ENCODE assay signal across 8 cellular contexts in the genomic region with DNA sequence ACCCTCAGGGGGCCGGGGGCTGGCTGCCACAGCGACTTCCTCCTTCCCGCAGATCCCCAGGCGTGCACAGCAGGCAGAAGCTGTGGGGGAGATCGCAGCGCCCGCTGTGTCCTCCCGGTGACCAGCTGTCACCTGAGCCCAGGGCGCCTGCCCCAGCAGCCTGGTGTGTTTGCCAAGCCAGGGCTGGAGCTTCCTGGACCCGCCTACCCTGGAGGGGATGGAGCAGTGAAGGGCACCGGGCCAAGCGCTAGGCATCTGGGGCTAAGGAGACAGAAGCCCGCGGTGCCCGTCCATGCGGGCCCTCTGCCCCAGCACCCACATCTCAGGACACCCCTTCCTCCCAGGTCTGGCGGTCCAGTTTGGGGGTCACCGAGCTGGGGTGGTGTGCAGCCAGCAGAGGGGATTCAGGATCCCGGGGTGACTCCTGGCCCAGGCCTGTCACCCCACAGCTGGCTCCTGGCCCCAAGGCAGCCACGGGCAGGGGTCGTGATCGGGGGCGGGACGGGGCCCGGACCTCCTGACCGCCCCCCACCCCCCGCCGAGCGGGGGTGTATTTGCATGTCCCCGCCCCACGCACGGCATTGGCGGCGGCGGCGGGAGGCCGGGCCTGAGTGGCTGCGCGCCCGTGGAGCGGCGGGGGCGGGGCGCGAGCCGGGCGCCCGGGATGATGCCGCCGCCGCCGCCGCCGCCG. TPM values are rescaled to one million over a fixed set of nuclear protein-coding genes. Genes with fewer than 3 reads are reported as not detected.
DNase-seq lines count a peak whose midpoint lies in the region; ATAC-seq and TF ChIP-seq lines count a peak whose summit lies in the region.

TSS of gene RAB26 (plus strand) at position 645 of the 691 bp plus-strand sequence. CDS start 159 bp downstream, outside the sequence.

- peak within 1 kb of the TSS; percentile 40 for H3K4me3 ChIP-seq in RWPE2 (ENCODE audit: severe bottlenecking)
- peak within 1 kb of the TSS; percentile 66 for H3K4me3 ChIP-seq in adipocyte (ENCODE audit: low read length)
- peak within 1 kb of the TSS; percentile 31 for H3K4me3 ChIP-seq in ovary

- DNase-seq in DMS79 treated with DMSO at 0.1 percent for 48 hours (lab: John Stamatoyannopoulos, UW) (peak; percentile 72), LHCN-M2 (ENCODE audit: low read depth) (peak; percentile 45), RWPE2 (ENCODE audit: low spot score) (peak; percentile 84), adipocyte (ENCODE audit: low read depth) (peak; percentile 66), Right ventricle myocardium superior (peak; percentile 89), ovary (peak; percentile 67 to 81 (median 77))

- H3K4me1 ChIP-seq in RWPE2 (ENCODE audit: insufficient read depth, poor library complexity, severe bottlenecking), result peaks cover 18% of the 10 kb centered on the region
- H3K4me1 ChIP-seq in adipocyte (ENCODE audit: control insufficient read depth, insufficient read depth, low read length), result peaks cover 30% of the 10 kb centered on the region
- H3K4me1 ChIP-seq in ovary (ENCODE audit: insufficient read depth), result peaks cover 20% of the 10 kb centered on the region

- TF ChIP-seq CTCF in RWPE2 (IDR thresholded peaks at IDR 0.05; ENCODE audit: poor library complexity, severe bottlenecking) (no peak), ovary (IDR thresholded peaks at IDR 0.05) (no peak)

- H3K9me3 ChIP-seq in RWPE2 (ENCODE audit: severe bottlenecking) (no peaks in the 10 kb centered on the region), adipocyte (ENCODE audit: control insufficient read depth, low read length) (no peaks in the 10 kb centered on the region), ovary (no peaks in the 10 kb centered on the region)

- 13 to 26% (median 14%) methylated on average over 23 to 55 of the region's 55 CpGs for WGBS in ovary, 3 donors

- no peaks in the 10 kb centered on the region for H3K27me3 ChIP-seq in RWPE2 (ENCODE audit: insufficient read depth, poor library complexity, severe bottlenecking)
- H3K27me3 ChIP-seq in adipocyte (replicated peaks; ENCODE audit: control insufficient read depth, insufficient read depth, low read length), result no peaks in the 10 kb centered on the region
- H3K27me3 ChIP-seq in ovary, result no peaks in the 10 kb centered on the region

- H3K9ac ChIP-seq in adipocyte (ENCODE audit: low read length), result peak within 1 kb of the TSS; percentile 46

- H3K27ac ChIP-seq in RWPE2 (ENCODE audit: poor library complexity, severe bottlenecking) (peak within 1 kb of the TSS; percentile 93), ovary (peak within 1 kb of the TSS in 1 of 2 donors; percentile 21)

- H3K36me3 ChIP-seq in RWPE2 (ENCODE audit: low read depth) (peaks cover 18% of the 10 kb centered on the region), adipocyte (ENCODE audit: control insufficient read depth, insufficient read depth, low read length, severe bottlenecking) (peaks cover 10% of the 10 kb centered on the region), ovary (no peaks in the 10 kb centered on the region)

- no peak for TF ChIP-seq EP300 in ovary (IDR thresholded peaks at IDR 0.05)

- peak; percentile 40 for ATAC-seq in RWPE2 (ENCODE audit: low read depth)
- peak; percentile 91 for ATAC-seq in Right ventricle myocardium superior (ENCODE audit: poor library complexity)
- ATAC-seq in GM19455 (IDR thresholded peaks at IDR 0.05; ENCODE audit: unreplicated experiment), result no peak
- no peak for ATAC-seq in GM21619 (IDR thresholded peaks at IDR 0.05; ENCODE audit: unreplicated experiment)

- intact Hi-C loops in Right ventricle myocardium superior (cut with DNase I) (no loop called here), ovary (cut with DNase I) (no loop called here)

- no peak for TF ChIP-seq POLR2A in ovary (IDR thresholded peaks at IDR 0.05)

RNA-seq across cellular contexts. Expression of gene RAB26, which starts in this region (rescaled TPM):
- total RNA-seq in LHCN-M2 (2014; rRNA removed) (1.6 and 2.0 TPM in 2 replicates), Right ventricle myocardium superior (0.43 TPM), ovary (under 1 TPM in 2 of 7 donors, not detected in 5; 0.12 to 0.80 TPM)
- polyA plus RNA-seq in LHCN-M2 (2012), result 2.2 TPM
- polyA plus RNA-seq in ovary, result under 1 TPM; 0.19 to 0.50 TPM

Comparison
In these comparisons a context has a peak if more than half of its experiments do, and no peak if none do; other contexts are left out.
1. Peak in DNase-seq and ATAC-seq in Right ventricle myocardium superior; RNA of the gene not detected or under 1 TPM.
2. Peak in DNase-seq and H3K4me3 ChIP-seq in ovary; RNA of the gene not detected or under 1 TPM.